In the genomic region with DNA sequence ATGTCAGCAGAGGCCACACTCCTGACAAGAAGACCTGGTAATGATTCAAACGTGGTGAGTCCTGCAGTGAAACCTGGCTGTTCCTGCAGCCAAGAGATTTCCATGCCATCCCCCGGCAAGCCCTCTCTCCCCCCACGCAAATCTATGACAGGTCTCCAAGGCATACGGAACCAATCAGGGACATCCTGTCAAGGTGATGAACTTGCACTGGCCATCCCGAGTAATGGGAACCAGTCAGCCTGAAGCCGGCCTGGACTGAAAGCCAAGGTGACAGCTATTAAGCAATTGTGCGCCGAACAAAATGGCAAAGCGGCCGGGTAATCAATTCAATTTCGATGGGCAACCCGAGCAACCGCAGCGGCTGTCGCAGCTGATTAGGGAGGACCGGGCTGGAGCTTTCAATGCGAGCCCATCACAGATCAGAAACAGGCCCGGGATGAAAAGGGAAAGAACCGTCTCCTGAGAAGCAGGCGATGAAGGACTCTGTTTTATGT, we compare ENCODE assay signal across 23 cellular contexts. TPM values are rescaled to one million over a fixed set of nuclear protein-coding genes. Genes with fewer than 3 reads are reported as not detected.
"Had no signal": no experiment of that assay in that cellular context is flagged by ENCODE, and none has a peak within 500 bp of the region (broad histone marks: within the 10 kb centered on the region; RNA-seq: fewer than 3 reads in every experiment).

No MANE protein-coding gene starts in this region.

- H3K4me1 Mint-ChIP-seq: activated CD4-positive, alpha-beta T cell treated with anti-CD3 and anti-CD28 coated beads, Interleukin-2, amount 10 ng/mL, durations not matched to agents 7 days and 5 days; activated naive CD4-positive, alpha-beta T cell treated with anti-CD3 and anti-CD28 coated beads, Interleukin-2, amount 10 ng/mL, durations not matched to agents 7 days and 5 days; natural killer cell had no signal

- H3K4me3 ChIP-seq: ascending aorta, breast epithelium, gastrocnemius medialis, heart right ventricle, left ventricle myocardium inferior, prostate gland, upper lobe of right lung had no signal

- H3K4me3 Mint-ChIP-seq: activated CD4-positive, alpha-beta T cell treated with anti-CD3 and anti-CD28 coated beads, Interleukin-2, amount 10 ng/mL, durations not matched to agents 7 days and 5 days; activated naive CD4-positive, alpha-beta T cell treated with anti-CD3 and anti-CD28 coated beads, Interleukin-2, amount 10 ng/mL, durations not matched to agents 7 days and 5 days; effector memory CD8-positive, alpha-beta T cell; natural killer cell; stimulated activated naive CD8-positive, alpha-beta T cell treated with anti-CD3 and anti-CD28 coated beads, Interleukin-15, Interleukin-2, amounts not matched to agents 100 ng/mL and 50 ng/mL, for 24 hours had no signal

- H3K27me3 ChIP-seq: ascending aorta, breast epithelium, gastrocnemius medialis, upper lobe of right lung had no signal

- DNase-seq: activated CD4-positive, alpha-beta T cell treated with anti-CD3 and anti-CD28 coated beads, Interleukin-2, amount 10 ng/mL, durations not matched to agents 7 days and 5 days; activated CD4-positive, CD25-positive, alpha-beta regulatory T cell; activated naive CD4-positive, alpha-beta T cell treated with anti-CD3 and anti-CD28 coated beads, Interleukin-2, amount 10 ng/mL, durations not matched to agents 7 days and 5 days; activated T-cell treated with anti-CD3 and anti-CD28 coated beads for 4 hours; dermis blood vessel endothelial cell; effector memory CD8-positive, alpha-beta T cell; gastrocnemius medialis; heart right ventricle; left ventricle myocardium inferior; natural killer cell; nucleus accumbens; small intestine; T-helper 2 cell; upper lobe of right lung had no signal

- H3K27ac Mint-ChIP-seq: activated CD4-positive, alpha-beta T cell treated with anti-CD3 and anti-CD28 coated beads, Interleukin-2, amount 10 ng/mL, durations not matched to agents 7 days and 5 days; activated naive CD4-positive, alpha-beta T cell treated with anti-CD3 and anti-CD28 coated beads, Interleukin-2, amount 10 ng/mL, durations not matched to agents 7 days and 5 days; activated T-helper 2 cell treated with anti-CD3 and anti-CD28 coated beads, Interferon-gamma antibody, Interleukin-2, Interleukin-4, amounts not matched to agents 10 μg/mL and 5 μg/mL and 100 μg/mL, durations not matched to agents 14 hours and 24 hours and 36 hours; natural killer cell; stimulated activated naive CD8-positive, alpha-beta T cell treated with anti-CD3 and anti-CD28 coated beads, Interleukin-15, Interleukin-2, amounts not matched to agents 100 ng/mL and 50 ng/mL, for 24 hours had no signal

- H3K4me1 ChIP-seq: ascending aorta, breast epithelium, gastrocnemius medialis, heart right ventricle, left ventricle myocardium inferior, prostate gland had no signal

- H3K27me3 Mint-ChIP-seq: activated CD4-positive, alpha-beta T cell treated with anti-CD3 and anti-CD28 coated beads, Interleukin-2, amount 10 ng/mL, durations not matched to agents 7 days and 5 days had no signal

- H3K9me3 Mint-ChIP-seq: activated CD4-positive, alpha-beta T cell treated with anti-CD3 and anti-CD28 coated beads, Interleukin-2, amount 10 ng/mL, durations not matched to agents 7 days and 5 days; activated naive CD4-positive, alpha-beta T cell treated with anti-CD3 and anti-CD28 coated beads, Interleukin-2, amount 10 ng/mL, durations not matched to agents 7 days and 5 days; activated T-helper 2 cell treated with anti-CD3 and anti-CD28 coated beads, Interferon-gamma antibody, Interleukin-2, Interleukin-4, amounts not matched to agents 10 μg/mL and 5 μg/mL and 100 μg/mL, durations not matched to agents 14 hours and 24 hours and 36 hours; effector memory CD8-positive, alpha-beta T cell; natural killer cell; stimulated activated naive CD8-positive, alpha-beta T cell treated with anti-CD3 and anti-CD28 coated beads, Interleukin-15, Interleukin-2, amounts not matched to agents 100 ng/mL and 50 ng/mL, for 24 hours had no signal

- H3K36me3 Mint-ChIP-seq: activated naive CD4-positive, alpha-beta T cell treated with anti-CD3 and anti-CD28 coated beads, Interleukin-2, amount 10 ng/mL, durations not matched to agents 7 days and 5 days; natural killer cell had no signal

- ATAC-seq: effector memory CD8-positive, alpha-beta T cell; gastrocnemius medialis; heart right ventricle; natural killer cell had no signal

- H3K36me3 ChIP-seq: ascending aorta, breast epithelium, gastrocnemius medialis, heart right ventricle, left ventricle myocardium inferior, prostate gland, upper lobe of right lung had no signal

- H3K27ac ChIP-seq: ascending aorta, breast epithelium, epithelial cell of prostate, gastrocnemius medialis, heart right ventricle, left ventricle myocardium inferior, prostate gland, upper lobe of right lung had no signal

- H3K9me3 ChIP-seq: ascending aorta, breast epithelium, gastrocnemius medialis, heart right ventricle, left ventricle myocardium inferior, prostate gland, upper lobe of right lung had no signal

RNA-seq across cellular contexts. Expression of a gene that starts 35.0 kb away (rescaled TPM):
- total RNA-seq: activated CD4-positive, alpha-beta T cell treated with anti-CD3 and anti-CD28 coated beads, Interleukin-2, amount 10 ng/mL, durations not matched to agents 7 days and 5 days; activated CD8-positive, alpha-beta memory T cell treated with anti-CD3 and anti-CD28 coated beads for 36 hours; activated T-helper 2 cell treated with anti-CD3 and anti-CD28 coated beads, Interferon-gamma antibody, Interleukin-2, Interleukin-4, amounts not matched to agents 10 μg/mL and 5 μg/mL and 100 μg/mL, durations not matched to agents 14 hours and 24 hours and 36 hours; ascending aorta; chondrocyte; dermis blood vessel endothelial cell; gastrocnemius medialis; heart right ventricle; left ventricle myocardium inferior; natural killer cell; temporal lobe had no signal
- polyA plus RNA-seq: small intestine had no signal
